Comparison of ENCODE assay signal across 1 cellular context in the genomic region with DNA sequence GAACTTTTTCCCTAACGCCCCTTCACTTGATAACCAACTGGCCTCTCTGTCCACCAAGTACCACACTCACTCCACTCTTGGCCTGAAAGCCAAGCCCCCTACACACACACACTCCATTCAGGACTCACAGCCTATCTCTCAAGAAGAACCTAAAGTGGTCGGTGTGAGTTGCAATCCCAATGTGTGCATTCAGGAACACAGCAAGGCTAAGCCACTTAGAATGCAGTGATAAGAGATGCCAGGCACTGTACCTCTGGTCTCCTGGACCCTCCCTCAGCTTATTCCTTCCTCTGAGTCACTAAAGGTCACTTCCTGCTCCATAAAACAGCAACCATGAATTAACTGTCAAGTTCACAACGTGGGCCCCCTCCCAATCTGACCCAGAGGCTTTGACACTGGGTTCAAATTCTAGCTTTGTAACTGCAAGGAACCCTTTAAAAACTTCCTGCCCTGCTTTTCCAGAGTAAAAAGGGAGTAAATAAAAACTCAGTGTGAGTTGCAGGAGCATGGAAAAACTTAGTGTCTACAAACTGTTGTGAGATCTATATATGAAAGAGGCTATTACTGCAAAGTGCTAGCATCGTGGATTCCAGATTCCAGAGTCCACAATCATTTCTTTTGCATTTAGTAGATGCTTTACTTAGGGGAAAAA.
TF ChIP-seq lines count a peak whose summit lies in the region.

No MANE protein-coding gene starts in this region.

TF ChIP-seq in WTC11, 78 proteins besides CTCF, POLR2A, EP300 and RAD21 (continued from another document):
- TF ChIP-seq, protein P1, sequence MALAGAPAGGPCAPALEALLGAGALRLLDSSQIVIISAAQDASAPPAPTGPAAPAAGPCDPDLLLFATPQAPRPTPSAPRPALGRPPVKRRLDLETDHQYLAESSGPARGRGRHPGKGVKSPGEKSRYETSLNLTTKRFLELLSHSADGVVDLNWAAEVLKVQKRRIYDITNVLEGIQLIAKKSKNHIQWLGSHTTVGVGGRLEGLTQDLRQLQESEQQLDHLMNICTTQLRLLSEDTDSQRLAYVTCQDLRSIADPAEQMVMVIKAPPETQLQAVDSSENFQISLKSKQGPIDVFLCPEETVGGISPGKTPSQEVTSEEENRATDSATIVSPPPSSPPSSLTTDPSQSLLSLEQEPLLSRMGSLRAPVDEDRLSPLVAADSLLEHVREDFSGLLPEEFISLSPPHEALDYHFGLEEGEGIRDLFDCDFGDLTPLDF (CRISPR knock-in tag; IDR thresholded peaks at IDR 0.05), result no peak
- TF ChIP-seq FOXK1 (CRISPR knock-in tag; IDR thresholded peaks at IDR 0.05) (no peak), GABPB1 (CRISPR knock-in tag; IDR thresholded peaks at IDR 0.05) (no peak), JAZF1 (CRISPR knock-in tag; IDR thresholded peaks at IDR 0.05) (no peak)
